In genomic region chr12:76726626-76727025, GRCh38 we compare ENCODE assay signal across 6 cellular contexts.
"Had no signal": no experiment of that assay in that cellular context is flagged by ENCODE, and none has a peak within 500 bp of the region (broad histone marks: within the 10 kb centered on the region; RNA-seq: fewer than 3 reads in every experiment).

No MANE protein-coding gene starts in this region.

- H3K27ac ChIP-seq: GM23248, HL-60 had no signal

- H3K4me1 ChIP-seq: HAP-1 had no signal

- H3K36me3 ChIP-seq: HAP-1 had no signal

- DNase-seq: GM23248, GOT3, H7, HFFc6 had no signal

- H3K9me3 ChIP-seq: HAP-1 had no signal

- H3K4me3 ChIP-seq: GM23248, HAP-1 had no signal
